In genomic region chr3:14235896-14236295, GRCh38 we compare ENCODE assay signal across 22 cellular contexts. TPM values are rescaled to one million over a fixed set of nuclear protein-coding genes. Genes with fewer than 3 reads are reported as not detected.
DNase-seq lines count a peak whose midpoint lies in the region; ATAC-seq and TF ChIP-seq lines count a peak whose summit lies in the region.
"Had no signal": no experiment of that assay in that cellular context is flagged by ENCODE, and none has a peak within 500 bp of the region (broad histone marks: within the 10 kb centered on the region; RNA-seq: fewer than 3 reads in every experiment).

No MANE protein-coding gene starts in this region.

- H3K4me3 Mint-ChIP-seq in T-helper 2 cell treated with Interferon-gamma antibody and Interleukin-4, amounts not matched to agents 5 μg/mL and 100 μg/mL, for 36 hours, result no peak overlapping the region
- H3K4me3 Mint-ChIP-seq: naive B cell had no signal

- peaks cover 5% of the 10 kb centered on the region for H3K4me1 Mint-ChIP-seq in T-helper 2 cell treated with Interferon-gamma antibody and Interleukin-4, amounts not matched to agents 5 μg/mL and 100 μg/mL, for 36 hours (ENCODE audit: low read depth)

- DNase-seq in RPMI8226 (peak; percentile 31), foreskin fibroblast (peak; percentile 54 to 73), lower lobe of right lung (peak; percentile 53), tibial nerve (ENCODE audit: low spot score in 2 of 2) (no peak)
- DNase-seq in T-helper 2 cell treated with Interferon-gamma antibody and Interleukin-4, amounts not matched to agents 5 μg/mL and 100 μg/mL, for 36 hours (ENCODE audit: low spot score), result no peak
- DNase-seq in activated naive CD4-positive, alpha-beta T cell treated with anti-CD3 and anti-CD28 coated beads, Interleukin-2, amount 50 U/mL, for 72 hours (ENCODE audit: low spot score in 2 of 2), result no peak
- DNase-seq in stimulated activated CD4-positive, alpha-beta T cell treated with anti-CD3 and anti-CD28 coated beads, Interleukin-4, amount 100 ng/mL, for 1 hour, result no peak
- DNase-seq: AML-193; COR-L47; effector memory CD4-positive, alpha-beta T cell; Karpas-422; naive B cell; NCI-H1105 treated with DMSO at 0.1 percent for 48 hours; OCI-M1; stimulated activated naive CD8-positive, alpha-beta T cell treated with anti-CD3 and anti-CD28 coated beads, Interleukin-15, Interleukin-2, amounts not matched to agents 100 U/mL and 50 U/mL, for 24 hours had no signal

- H3K4me1 ChIP-seq in lower lobe of right lung (peaks cover 22% of the 10 kb centered on the region), tibial nerve (peaks cover 0 to 12% (median 0%) of the 10 kb centered on the region in 4 donors)

- peaks cover 26% of the 10 kb centered on the region for H3K27me3 Mint-ChIP-seq in T-helper 2 cell treated with Interferon-gamma antibody and Interleukin-4, amounts not matched to agents 5 μg/mL and 100 μg/mL, for 36 hours (ENCODE audit: low read depth)

- peaks cover 5% of the 10 kb centered on the region for H3K9me3 Mint-ChIP-seq in T-helper 2 cell treated with Interferon-gamma antibody and Interleukin-4, amounts not matched to agents 5 μg/mL and 100 μg/mL, for 36 hours
- peaks cover 5 to 10% of the 10 kb centered on the region in 2 donors for H3K9me3 Mint-ChIP-seq in activated naive CD4-positive, alpha-beta T cell treated with anti-CD3 and anti-CD28 coated beads, Interleukin-2, amount 50 U/mL, for 72 hours

- H3K9me3 ChIP-seq in lower lobe of right lung (no peaks in the 10 kb centered on the region), tibial nerve (peaks cover 0 to 12% (median 0%) of the 10 kb centered on the region in 4 donors)

- no peak for TF ChIP-seq EP300 in tibial nerve (IDR thresholded peaks at IDR 0.05)

- H3K36me3 ChIP-seq in lower lobe of right lung (no peaks in the 10 kb centered on the region), tibial nerve (no peaks in the 10 kb centered on the region)

- ATAC-seq in lower lobe of right lung (peak; percentile 3 to 20), GM18858 (IDR thresholded peaks at IDR 0.05; ENCODE audit: unreplicated experiment) (no peak)
- ATAC-seq in activated naive CD4-positive, alpha-beta T cell treated with anti-CD3 and anti-CD28 coated beads, Interleukin-2, amount 50 U/mL, for 72 hours, result no peak
- ATAC-seq: activated CD4-positive, CD25-positive, alpha-beta regulatory T cell treated with anti-CD3 and anti-CD28 coated beads, Interleukin-2, amount 50 U/mL, for 24 hours; HCT116; left lobe of liver; stimulated activated naive CD8-positive, alpha-beta T cell treated with anti-CD3 and anti-CD28 coated beads, Interleukin-15, Interleukin-2, amounts not matched to agents 100 U/mL and 50 U/mL, for 24 hours had no signal

- H3K27ac ChIP-seq in lower lobe of right lung (peak overlapping the region; percentile 71), tibial nerve (peak overlapping the region; percentile 25 to 85 (median 68))

- no peak for TF ChIP-seq CTCF in foreskin fibroblast (IDR thresholded peaks at IDR 0.05; ENCODE audit: low read depth, low read length)
- TF ChIP-seq CTCF in lower lobe of right lung (IDR thresholded peaks at IDR 0.05), result no peak
- no peak for TF ChIP-seq CTCF in tibial nerve (IDR thresholded peaks at IDR 0.05)

- no peak overlapping the region for H3K4me3 ChIP-seq in foreskin fibroblast (ENCODE audit: low read depth in 1 of 2, low read length in 2 of 2)
- no peak overlapping the region for H3K4me3 ChIP-seq in lower lobe of right lung
- no peak overlapping the region for H3K4me3 ChIP-seq in tibial nerve

- intact Hi-C loops in lower lobe of right lung (cut with DNase I), result no loop called here

- H3K36me3 Mint-ChIP-seq in T-helper 2 cell treated with Interferon-gamma antibody and Interleukin-4, amounts not matched to agents 5 μg/mL and 100 μg/mL, for 36 hours (ENCODE audit: low read depth), result no peaks in the 10 kb centered on the region
- peaks cover 13 to 16% of the 10 kb centered on the region in 2 donors for H3K36me3 Mint-ChIP-seq in activated naive CD4-positive, alpha-beta T cell treated with anti-CD3 and anti-CD28 coated beads, Interleukin-2, amount 50 U/mL, for 72 hours

- H3K27me3 ChIP-seq in lower lobe of right lung (ENCODE audit: low read depth) (no peaks in the 10 kb centered on the region), tibial nerve (no peaks in the 10 kb centered on the region)
- H3K27me3 ChIP-seq: foreskin keratinocyte had no signal

- no peak overlapping the region for H3K27ac Mint-ChIP-seq in T-helper 2 cell treated with Interferon-gamma antibody and Interleukin-4, amounts not matched to agents 5 μg/mL and 100 μg/mL, for 36 hours
- no peak overlapping the region for H3K27ac Mint-ChIP-seq in activated naive CD4-positive, alpha-beta T cell treated with anti-CD3 and anti-CD28 coated beads, Interleukin-2, amount 50 U/mL, for 72 hours
- H3K27ac Mint-ChIP-seq: activated T-helper 2 cell treated with anti-CD3 and anti-CD28 coated beads, Interferon-gamma antibody, Interleukin-2, Interleukin-4, amounts not matched to agents 10 μg/mL and 5 μg/mL and 100 μg/mL, durations not matched to agents 14 hours and 24 hours and 36 hours; naive B cell; progenitor cell of endocrine pancreas had no signal

- 59 to 71% methylated on average over 7 to 8 of the region's 8 CpGs for WGBS in tibial nerve, 2 donors

- no peak for TF ChIP-seq POLR2A in tibial nerve (IDR thresholded peaks at IDR 0.05)

RNA-seq across cellular contexts. Expression of gene LSM3, which starts 57.3 kb away (rescaled TPM):
- total RNA-seq in lower lobe of right lung, result 9.5 TPM
- total RNA-seq in tibial nerve, result 1 to 10 TPM; 4.8 to 7.9 (median 5.8) TPM
- total RNA-seq in activated naive CD4-positive, alpha-beta T cell treated with anti-CD3 and anti-CD28 coated beads, Interleukin-2, amount 50 U/mL, for 72 hours, result 10 to 100 TPM; 20.5 to 24.5 TPM

RNA-seq across cellular contexts. Expression of gene XPC, which starts 57.5 kb away (rescaled TPM):
- 31.8 TPM for total RNA-seq in lower lobe of right lung
- 10 to 100 TPM; 47.7 to 77.1 (median 61.3) TPM for total RNA-seq in tibial nerve
- 10 to 100 TPM; 24.5 to 51.4 TPM for total RNA-seq in activated naive CD4-positive, alpha-beta T cell treated with anti-CD3 and anti-CD28 coated beads, Interleukin-2, amount 50 U/mL, for 72 hours

Comparison
In these comparisons a context has a peak if more than half of its experiments do, and no peak if none do; other contexts are left out.
1. DNase-seq: peak in RPMI8226 (single experiment), foreskin fibroblast (2 of 2) and lower lobe of right lung (single experiment); none in tibial nerve (0 of 2), T-helper 2 cell treated with Interferon-gamma antibody and Interleukin-4, amounts not matched to agents 5 μg/mL and 100 μg/mL, for 36 hours (single experiment), activated naive CD4-positive, alpha-beta T cell treated with anti-CD3 and anti-CD28 coated beads, Interleukin-2, amount 50 U/mL, for 72 hours (0 of 2) and stimulated activated CD4-positive, alpha-beta T cell treated with anti-CD3 and anti-CD28 coated beads, Interleukin-4, amount 100 ng/mL, for 1 hour (single experiment).
2. ATAC-seq: peak in lower lobe of right lung (2 of 2); none in GM18858 (single experiment) and activated naive CD4-positive, alpha-beta T cell treated with anti-CD3 and anti-CD28 coated beads, Interleukin-2, amount 50 U/mL, for 72 hours (0 of 2).